Comparison of ENCODE assay signal across 18 cellular contexts in the genomic region with DNA sequence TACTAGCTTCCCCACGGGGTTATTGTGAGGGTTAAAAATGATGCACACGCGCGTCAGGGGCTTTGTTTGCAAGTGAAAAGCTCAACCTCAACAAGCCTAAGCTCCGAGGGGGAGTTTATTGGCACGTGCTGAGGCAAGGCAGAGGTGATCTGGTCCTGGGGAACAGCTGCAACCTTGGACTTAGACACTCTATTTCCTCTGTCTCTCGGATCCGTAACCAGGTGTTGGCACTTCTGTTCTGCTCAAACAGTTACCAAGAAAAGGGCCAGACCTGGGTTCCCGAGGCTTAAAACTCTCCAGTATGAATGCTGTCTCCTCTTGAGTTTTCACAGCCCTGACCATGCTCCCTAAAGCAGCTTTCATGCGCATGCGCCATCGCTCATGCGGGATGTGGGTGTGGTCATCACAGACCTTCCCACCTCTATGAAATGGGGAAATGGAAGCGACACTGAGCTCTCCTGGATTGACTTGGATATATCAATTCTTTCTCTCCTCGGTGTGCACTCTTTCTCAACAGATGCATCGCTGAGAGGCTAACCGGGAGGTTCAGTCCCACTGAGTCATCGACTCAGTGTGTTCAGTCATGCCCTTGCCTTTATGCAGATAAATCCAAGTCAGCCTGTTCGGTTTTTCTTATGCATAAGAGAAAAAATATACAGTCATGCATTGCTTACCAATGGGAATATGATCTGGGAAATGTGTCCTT. TPM values are rescaled to one million over a fixed set of nuclear protein-coding genes. Genes with fewer than 3 reads are reported as not detected.
A peak's percentile ranks its signal among the peaks of the same experiment; 100 is the strongest.
DNase-seq lines count a peak whose midpoint lies in the region; ATAC-seq and TF ChIP-seq lines count a peak whose summit lies in the region.
"Had no signal": no experiment of that assay in that cellular context is flagged by ENCODE, and none has a peak within 500 bp of the region (broad histone marks: within the 10 kb centered on the region; RNA-seq: fewer than 3 reads in every experiment).

No MANE protein-coding gene starts in this region.

- H3K4me1 ChIP-seq in esophagus (ENCODE audit: control insufficient read depth in 2 of 2, insufficient read depth in 2 of 2, low read length in 1 of 2) = peaks cover 0 to 4% of the 10 kb centered on the region in 2 donors

- no peak; the same call in 1 of the 2 replicates for ATAC-seq in WTC11
- no peak for ATAC-seq in CD4-positive, alpha-beta T cell (ENCODE audit: poor library complexity)
- ATAC-seq in HG03571 (IDR thresholded peaks at IDR 0.05; ENCODE audit: unreplicated experiment) = no peak
- no peak for ATAC-seq in HG03378 (IDR thresholded peaks at IDR 0.05; ENCODE audit: unreplicated experiment)
- ATAC-seq: activated CD4-positive, CD25-positive, alpha-beta regulatory T cell treated with anti-CD3 and anti-CD28 coated beads, Interleukin-2, amount 50 U/mL, for 24 hours; heart right ventricle; SK-N-SH treated with all-trans-retinoic acid at 6 μM for 48 hours had no signal

- TF ChIP-seq CTCF in HFFc6 (IDR thresholded peaks at IDR 0.05) = no peak
- TF ChIP-seq CTCF in WTC11 (IDR thresholded peaks at IDR 0.05) = no peak
- no peak for TF ChIP-seq CTCF in CD4-positive, alpha-beta T cell (IDR thresholded peaks at IDR 0.05)

- no peaks in the 10 kb centered on the region for H3K9me3 ChIP-seq in esophagus (ENCODE audit: control insufficient read depth in 2 of 2, insufficient read depth in 1 of 2, low read depth in 1 of 2, low read length in 1 of 2)
- no peaks in the 10 kb centered on the region for H3K9me3 ChIP-seq in CD4-positive, alpha-beta T cell (ENCODE audit: control insufficient read depth, low read length)
- H3K9me3 ChIP-seq: heart right ventricle, thoracic aorta had no signal

- no peaks in the 10 kb centered on the region for H3K27me3 ChIP-seq in esophagus (ENCODE audit: control insufficient read depth in 1 of 2, insufficient read depth in 2 of 2, low read length in 2 of 2)
- no peaks in the 10 kb centered on the region for H3K27me3 ChIP-seq in CD4-positive, alpha-beta T cell (ENCODE audit: control insufficient read depth, insufficient read depth, low read length)
- H3K27me3 ChIP-seq: heart right ventricle had no signal

- POLR2A ChIA-PET in WTC11 (lab: Charles Lee) = no interaction called here
- POLR2A ChIA-PET in CD4-positive, alpha-beta T cell (lab: Charles Lee) = no interaction called here

- H3K4me1 Mint-ChIP-seq in HFFc6 (ENCODE audit: low read depth) = peaks cover 41% of the 10 kb centered on the region
- H3K4me1 Mint-ChIP-seq in WTC11 = peaks cover 21% of the 10 kb centered on the region
- H3K4me1 Mint-ChIP-seq in CD4-positive, alpha-beta T cell (ENCODE audit: low read depth) = peaks cover 5% of the 10 kb centered on the region

- peak overlapping the region; percentile 79 to 89 for H3K27ac ChIP-seq in esophagus (ENCODE audit: low read depth in 2 of 2, low read length in 1 of 2)
- H3K27ac ChIP-seq in CD4-positive, alpha-beta T cell (ENCODE audit: low read depth, low read length) = no peak overlapping the region
- H3K27ac ChIP-seq: heart right ventricle, thoracic aorta had no signal

- 51 to 56% methylated on average over 19 of the region's 19 CpGs for WGBS in esophagus, 2 donors

- no peaks in the 10 kb centered on the region for H3K36me3 Mint-ChIP-seq in HFFc6 (ENCODE audit: low read depth)
- H3K36me3 Mint-ChIP-seq in WTC11 = no peaks in the 10 kb centered on the region
- H3K36me3 Mint-ChIP-seq in CD4-positive, alpha-beta T cell (ENCODE audit: low read depth) = no peaks in the 10 kb centered on the region
- H3K36me3 Mint-ChIP-seq: activated naive CD8-positive, alpha-beta T cell treated with anti-CD3 and anti-CD28 coated beads, Interleukin-2, amount 10 ng/mL, durations not matched to agents 7 days and 5 days had no signal

- no peak overlapping the region for H3K4me3 Mint-ChIP-seq in HFFc6
- H3K4me3 Mint-ChIP-seq in WTC11 = no peak overlapping the region
- no peak overlapping the region for H3K4me3 Mint-ChIP-seq in CD4-positive, alpha-beta T cell
- H3K4me3 Mint-ChIP-seq: activated naive CD8-positive, alpha-beta T cell treated with anti-CD3 and anti-CD28 coated beads, Interleukin-2, amount 10 ng/mL, durations not matched to agents 7 days and 5 days had no signal

- no peak overlapping the region; the same call in 1 of the 2 replicates for H3K27ac Mint-ChIP-seq in HFFc6
- H3K27ac Mint-ChIP-seq in WTC11 = no peak overlapping the region
- no peak overlapping the region for H3K27ac Mint-ChIP-seq in CD4-positive, alpha-beta T cell
- H3K27ac Mint-ChIP-seq: activated naive CD8-positive, alpha-beta T cell treated with anti-CD3 and anti-CD28 coated beads, Interleukin-2, amount 10 ng/mL, durations not matched to agents 7 days and 5 days had no signal

- CTCF ChIA-PET in WTC11 (lab: Charles Lee) = no interaction called here
- CTCF ChIA-PET in CD4-positive, alpha-beta T cell (lab: Charles Lee) = no interaction called here

- intact Hi-C loops in CD4-positive, alpha-beta T cell (cut with DNase I, micrococcal nuclease) = no loop called here

- H3K27me3 Mint-ChIP-seq in HFFc6 (ENCODE audit: insufficient read depth) = no peaks in the 10 kb centered on the region; the same call in 1 of the 2 replicates
- peaks cover 4% of the 10 kb centered on the region; the same call in 1 of the 2 replicates for H3K27me3 Mint-ChIP-seq in WTC11 (ENCODE audit: low read depth)
- no peaks in the 10 kb centered on the region for H3K27me3 Mint-ChIP-seq in CD4-positive, alpha-beta T cell

- DNase-seq in HFFc6 = peak; percentile 55
- DNase-seq in WTC11 (ENCODE audit: low spot score) = no peak
- DNase-seq in skeletal muscle cell (ENCODE audit: low read depth) = peak; percentile 49
- DNase-seq in CD4-positive, alpha-beta T cell = no peak
- DNase-seq: activated naive CD8-positive, alpha-beta T cell treated with anti-CD3 and anti-CD28 coated beads, Interleukin-2, amount 10 ng/mL, durations not matched to agents 7 days and 5 days; H7; heart right ventricle; NCI-H1436 treated with DMSO at 0.1 percent for 48 hours; NCI-H345; NK-92 treated with Interleukin-12 subunit alpha and Interleukin-12 subunit beta, amount 100 ng/mL, for 24 hours; stimulated activated CD4-positive, alpha-beta T cell treated with anti-CD3 and anti-CD28 coated beads, Interleukin-15, amount 100 ng/mL, for 24 hours; T-helper 9 cell had no signal

- no peaks in the 10 kb centered on the region for H3K9me3 Mint-ChIP-seq in HFFc6
- H3K9me3 Mint-ChIP-seq in WTC11 = peaks cover 4% of the 10 kb centered on the region; the same call in 1 of the 2 replicates
- no peaks in the 10 kb centered on the region for H3K9me3 Mint-ChIP-seq in CD4-positive, alpha-beta T cell
- H3K9me3 Mint-ChIP-seq: activated naive CD8-positive, alpha-beta T cell treated with anti-CD3 and anti-CD28 coated beads, Interleukin-2, amount 10 ng/mL, durations not matched to agents 7 days and 5 days had no signal

- H3K4me3 ChIP-seq in esophagus (ENCODE audit: low read depth in 1 of 2, low read length in 2 of 2) (no peak overlapping the region), skeletal muscle cell (ENCODE audit: low read depth, low read length) (no peak overlapping the region)
- H3K4me3 ChIP-seq: heart right ventricle, thoracic aorta had no signal

- no peaks in the 10 kb centered on the region for H3K36me3 ChIP-seq in esophagus (ENCODE audit: control insufficient read depth in 2 of 2, insufficient read depth in 2 of 2, low read length in 1 of 2)
- H3K36me3 ChIP-seq: heart right ventricle, thoracic aorta had no signal

TF ChIP-seq in WTC11, 78 proteins besides CTCF, POLR2A, EP300 and RAD21:
- TF ChIP-seq, protein P1, sequence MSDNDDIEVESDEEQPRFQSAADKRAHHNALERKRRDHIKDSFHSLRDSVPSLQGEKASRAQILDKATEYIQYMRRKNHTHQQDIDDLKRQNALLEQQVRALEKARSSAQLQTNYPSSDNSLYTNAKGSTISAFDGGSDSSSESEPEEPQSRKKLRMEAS (CRISPR knock-in tag; IDR thresholded peaks at IDR 0.05) = peak; percentile 55; the same call in 1 of the 2 replicates
- no peak for TF ChIP-seq NR2C2 (CRISPR knock-in tag; IDR thresholded peaks at IDR 0.05)
- no peak for TF ChIP-seq TEAD1 (CRISPR knock-in tag; IDR thresholded peaks at IDR 0.05)
- TF ChIP-seq HMGA2 (CRISPR knock-in tag; IDR thresholded peaks at IDR 0.05) = no peak

RNA-seq across cellular contexts. Expression of a gene that starts 19.9 kb away (rescaled TPM):
- 10 to 100 TPM; 29.4 to 47.5 (median 43.5) TPM for total RNA-seq in HFFc6 (2021; fragmentation: NEBNext Ultra II Directional; extraction: Animal tissue kit (Norgen Biotek cat#: 25700))
- 30.8 to 34.9 TPM (median 32.9 TPM) in 3 replicates for total RNA-seq in WTC11 (2021)
- 10 to 100 TPM; 10.7 to 17.5 TPM for polyA plus RNA-seq in esophagus
- total RNA-seq in CD4-positive, alpha-beta T cell = 1 to 10 TPM; 1.1 to 1.3 TPM

Comparison
In these comparisons a context has a peak if more than half of its experiments do, and no peak if none do; other contexts are left out.
1. DNase-seq: peak in HFFc6 (single experiment) and skeletal muscle cell (single experiment); none in WTC11 (single experiment) and CD4-positive, alpha-beta T cell (0 of 10).
2. RNA of a gene that starts 19.9 kb away (total RNA-seq): 29.4 to 47.5 TPM in HFFc6 and 30.8 to 34.9 TPM in WTC11; 1.1 to 1.3 TPM in CD4-positive, alpha-beta T cell; every median in the first group is over 10 times any median in the second.